8 cellular contexts compared by ENCODE assay signal in the genomic region with DNA sequence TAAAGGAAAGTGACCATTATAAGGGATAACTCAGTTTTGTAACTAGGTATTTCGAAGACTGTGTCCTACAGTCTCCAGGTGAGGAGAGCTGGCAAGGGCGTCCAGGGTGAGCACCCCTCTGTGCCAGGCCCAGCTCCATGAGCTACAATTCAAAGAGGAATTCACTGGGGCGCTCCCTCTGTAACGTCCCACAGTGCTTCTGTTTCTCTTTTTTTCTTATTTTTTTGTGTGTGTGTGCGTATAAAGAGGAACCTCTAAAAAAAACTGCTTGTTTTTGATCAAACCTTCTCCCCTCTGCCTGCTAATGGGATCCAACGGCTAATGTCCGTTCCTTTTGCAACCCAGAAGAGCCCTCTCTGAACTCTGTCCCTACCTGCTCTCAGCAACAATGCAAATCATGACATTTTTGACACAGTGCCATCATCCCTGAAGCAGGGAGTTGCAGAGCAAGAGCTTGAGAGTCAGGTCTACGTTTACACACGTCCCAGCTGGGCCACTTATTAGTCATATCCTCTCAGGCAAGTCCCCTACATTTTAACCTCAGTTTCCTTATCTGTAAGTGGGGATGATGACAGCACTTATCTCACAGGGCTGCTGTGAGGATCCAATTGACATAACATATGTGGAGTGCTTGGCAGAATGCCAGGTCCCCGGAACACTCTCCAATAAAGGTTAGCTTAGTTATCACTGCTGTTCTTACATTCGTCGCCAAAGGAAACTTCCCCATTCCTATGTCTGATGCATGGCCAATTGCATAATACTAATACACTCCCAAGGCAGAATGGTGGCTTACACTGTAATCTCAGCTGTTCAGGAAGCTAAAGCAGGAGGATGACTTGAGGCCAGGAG. TPM values are rescaled to one million over a fixed set of nuclear protein-coding genes. Genes with fewer than 3 reads are reported as not detected.
DNase-seq lines count a peak whose midpoint lies in the region; ATAC-seq and TF ChIP-seq lines count a peak whose summit lies in the region.

No MANE protein-coding gene starts in this region.

- H3K27ac Mint-ChIP-seq in activated CD4-positive, alpha-beta memory T cell treated with anti-CD3 and anti-CD28 coated beads, Interleukin-2, amount 10 ng/mL, durations not matched to agents 7 days and 5 days: peak overlapping the region; percentile 84

- CTCF ChIA-PET in activated CD4-positive, alpha-beta memory T cell treated with anti-CD3 and anti-CD28 coated beads, Interleukin-2, amount 10 ng/mL, durations not matched to agents 7 days and 5 days (lab: Charles Lee): interaction anchor here (1.4 kb wide), 2 partner anchors 16 to 184 kb away, joined by 6 read pairs; a partner anchor contains a TSS

- ATAC-seq in HG02571 (IDR thresholded peaks at IDR 0.05; ENCODE audit: unreplicated experiment): peak; percentile 66

- no peak for TF ChIP-seq CTCF in cardiac muscle cell (IDR thresholded peaks at IDR 0.05; ENCODE audit: low read depth, low read length)

- H3K27me3 Mint-ChIP-seq in activated CD4-positive, alpha-beta memory T cell treated with anti-CD3 and anti-CD28 coated beads, Interleukin-2, amount 10 ng/mL, durations not matched to agents 7 days and 5 days: no peaks in the 10 kb centered on the region

- H3K4me1 Mint-ChIP-seq in activated CD4-positive, alpha-beta memory T cell treated with anti-CD3 and anti-CD28 coated beads, Interleukin-2, amount 10 ng/mL, durations not matched to agents 7 days and 5 days: peaks cover 14% of the 10 kb centered on the region

- H3K27me3 ChIP-seq in cardiac muscle cell: no peaks in the 10 kb centered on the region
- H3K27me3 ChIP-seq in effector memory CD4-positive, alpha-beta T cell (replicated peaks; ENCODE audit: control insufficient read depth, insufficient read depth, low read length, poor library complexity, severe bottlenecking): no peaks in the 10 kb centered on the region

- no peaks in the 10 kb centered on the region for H3K9me3 ChIP-seq in cardiac muscle cell (ENCODE audit: low read depth)
- no peaks in the 10 kb centered on the region for H3K9me3 ChIP-seq in effector memory CD4-positive, alpha-beta T cell (ENCODE audit: control insufficient read depth, low read length)

- H3K4me1 ChIP-seq in cardiac muscle cell (ENCODE audit: low read depth): peaks cover 4% of the 10 kb centered on the region
- H3K4me1 ChIP-seq in effector memory CD4-positive, alpha-beta T cell (ENCODE audit: control insufficient read depth, insufficient read depth, low read length, poor library complexity, severe bottlenecking): no peaks in the 10 kb centered on the region

- peaks cover 62% of the 10 kb centered on the region for H3K36me3 Mint-ChIP-seq in activated CD4-positive, alpha-beta memory T cell treated with anti-CD3 and anti-CD28 coated beads, Interleukin-2, amount 10 ng/mL, durations not matched to agents 7 days and 5 days (ENCODE audit: low read depth)

- H3K36me3 ChIP-seq in cardiac muscle cell: peaks cover 5% of the 10 kb centered on the region
- H3K36me3 ChIP-seq in effector memory CD4-positive, alpha-beta T cell (ENCODE audit: control insufficient read depth, insufficient read depth, low read length): peaks cover 70% of the 10 kb centered on the region

- DNase-seq in GM04504 (ENCODE audit: low read depth) (peak; percentile 46), NCI-H2196 (lab: John Stamatoyannopoulos, UW; ENCODE audit: unreplicated experiment) (peak; percentile 83), cardiac muscle cell (ENCODE audit: low read depth in 1 of 2, low spot score in 1 of 2) (peak; percentile 94 to 100), putamen (ENCODE audit: low spot score) (no peak)
- DNase-seq in activated CD4-positive, alpha-beta memory T cell treated with anti-CD3 and anti-CD28 coated beads, Interleukin-2, amount 10 ng/mL, durations not matched to agents 7 days and 5 days: peak; percentile 71
- peak; percentile 18 to 22 for DNase-seq in stimulated activated CD4-positive, alpha-beta T cell treated with anti-CD3 and anti-CD28 coated beads, Interleukin-2, amount 100 ng/mL, for 48 hours
- no peak for DNase-seq in effector memory CD4-positive, alpha-beta T cell

- no peak overlapping the region for H3K4me3 Mint-ChIP-seq in activated CD4-positive, alpha-beta memory T cell treated with anti-CD3 and anti-CD28 coated beads, Interleukin-2, amount 10 ng/mL, durations not matched to agents 7 days and 5 days

- no peak overlapping the region for H3K27ac ChIP-seq in cardiac muscle cell
- H3K27ac ChIP-seq in effector memory CD4-positive, alpha-beta T cell (ENCODE audit: insufficient read depth, low read length, poor library complexity, severe bottlenecking): no peak overlapping the region

- POLR2A ChIA-PET in activated CD4-positive, alpha-beta memory T cell treated with anti-CD3 and anti-CD28 coated beads, Interleukin-2, amount 10 ng/mL, durations not matched to agents 7 days and 5 days (lab: Charles Lee): interaction anchor here (0.7 to 1.3 kb wide), 4 partner anchors 10 to 26 kb away, joined by 3 to 6 read pairs (median 4); a partner anchor contains a TSS

- no peak overlapping the region for H3K4me3 ChIP-seq in cardiac muscle cell
- no peak overlapping the region for H3K4me3 ChIP-seq in effector memory CD4-positive, alpha-beta T cell (ENCODE audit: insufficient read depth, low read depth, low read length, poor library complexity, severe bottlenecking)

- H3K9me3 Mint-ChIP-seq in activated CD4-positive, alpha-beta memory T cell treated with anti-CD3 and anti-CD28 coated beads, Interleukin-2, amount 10 ng/mL, durations not matched to agents 7 days and 5 days: no peaks in the 10 kb centered on the region

RNA-seq across cellular contexts. Expression of a gene that starts 16.9 kb away (rescaled TPM):
- total RNA-seq in activated CD4-positive, alpha-beta memory T cell treated with anti-CD3 and anti-CD28 coated beads, Interleukin-2, amount 10 ng/mL, durations not matched to agents 7 days and 5 days: 10 to 100 TPM; 76.5 to 81.0 TPM
- 23.0 and 26.0 TPM in 2 replicates for total RNA-seq in cardiac muscle cell
- polyA plus RNA-seq in cardiac muscle cell: 42.8 and 49.7 TPM in 2 replicates

RNA-seq across cellular contexts. Expression of a gene that starts 54.0 kb away (rescaled TPM):
- 10 to 100 TPM; 86.4 to 89.5 TPM for total RNA-seq in activated CD4-positive, alpha-beta memory T cell treated with anti-CD3 and anti-CD28 coated beads, Interleukin-2, amount 10 ng/mL, durations not matched to agents 7 days and 5 days
- 107 and 262 TPM in 2 replicates for total RNA-seq in cardiac muscle cell
- 499 and 613 TPM in 2 replicates for polyA plus RNA-seq in cardiac muscle cell

RNA-seq across cellular contexts. Expression of a gene that starts 54.4 kb away (rescaled TPM):
- 10 to 100 TPM; 23.1 to 26.4 TPM for total RNA-seq in activated CD4-positive, alpha-beta memory T cell treated with anti-CD3 and anti-CD28 coated beads, Interleukin-2, amount 10 ng/mL, durations not matched to agents 7 days and 5 days
- total RNA-seq in cardiac muscle cell: 40.5 and 42.3 TPM in 2 replicates
- polyA plus RNA-seq in cardiac muscle cell: 65.7 and 76.1 TPM in 2 replicates

Comparison
In these comparisons a context has a peak if more than half of its experiments do, and no peak if none do; other contexts are left out.
1. DNase-seq: peak in GM04504 (single experiment), NCI-H2196 (single experiment), activated CD4-positive, alpha-beta memory T cell treated with anti-CD3 and anti-CD28 coated beads, Interleukin-2, amount 10 ng/mL, durations not matched to agents 7 days and 5 days (single experiment), cardiac muscle cell (2 of 2) and stimulated activated CD4-positive, alpha-beta T cell treated with anti-CD3 and anti-CD28 coated beads, Interleukin-2, amount 100 ng/mL, for 48 hours (2 of 2); none in putamen (single experiment) and effector memory CD4-positive, alpha-beta T cell (0 of 3).